In genomic region chr14:69354383-69355154, GRCh38 we compare ENCODE assay signal across 9 cellular contexts. TPM values are rescaled to one million over a fixed set of nuclear protein-coding genes. Genes with fewer than 3 reads are reported as not detected.
DNase-seq lines count a peak whose midpoint lies in the region; ATAC-seq, FAIRE-seq and TF ChIP-seq lines count a peak whose summit lies in the region.
"Had no signal": no experiment of that assay in that cellular context is flagged by ENCODE, and none has a peak within 500 bp of the region (broad histone marks: within the 10 kb centered on the region; RNA-seq: fewer than 3 reads in every experiment).

No MANE protein-coding gene starts in this region.

- H3K9me3 Mint-ChIP-seq in naive B cell: no peaks in the 10 kb centered on the region

- CTCF ChIA-PET in GM10248 (lab: Yijun Ruan, JAX): interaction anchor here (1.0 to 5.3 kb wide), 8 partner anchors 12 to 112 kb away, joined by 3 to 27 read pairs (median 3); no protein-coding TSS in a partner anchor

- H3K27me3 Mint-ChIP-seq in naive B cell: no peaks in the 10 kb centered on the region

- no peak for FAIRE-seq in RCC 7860 (lab: Jason Lieb, UNC)

- no peak overlapping the region for H3K4me3 ChIP-seq in KMS-11 (IDR thresholded peaks at IDR 0.05; ENCODE audit: insufficient read depth, low read depth, low read length)

- H3K4me2 ChIP-seq in KMS-11: peak overlapping the region; percentile 46

- H4K20me1 ChIP-seq in KMS-11 (ENCODE audit: insufficient read depth): no peaks in the 10 kb centered on the region

- no peak overlapping the region for H3K9ac ChIP-seq in KMS-11

- POLR2A ChIA-PET in GM10248 (lab: Yijun Ruan, JAX): interaction anchor here (1.7 kb wide), 1 partner anchor 44 kb away, joined by 8 read pairs; the partner anchor contains the start of genes ERH and SLC39A9

- H3K36me3 ChIP-seq in KMS-11 (ENCODE audit: insufficient read depth): no peaks in the 10 kb centered on the region

- H3K27me3 ChIP-seq in KMS-11 (ENCODE audit: insufficient read depth, low read depth): no peaks in the 10 kb centered on the region

- H3K4me1 ChIP-seq in KMS-11 (ENCODE audit: low read depth, poor library complexity, severe bottlenecking): peaks cover 33% of the 10 kb centered on the region

- H3K4me3 Mint-ChIP-seq in naive B cell: peak overlapping the region; percentile 10 to 91 (median 81)

- peaks cover 27 to 39% (median 36%) of the 10 kb centered on the region in 3 donors for H3K4me1 Mint-ChIP-seq in naive B cell

- H3K79me2 ChIP-seq in KMS-11 (ENCODE audit: insufficient read depth, low read depth): no peaks in the 10 kb centered on the region

- TF ChIP-seq CTCF in GM10248 (IDR thresholded peaks at IDR 0.05; ENCODE audit: control extremely low read depth, extremely low read depth, low read depth, missing control alignments) (no peak), KMS-11 (conservative IDR thresholded peaks at IDR 0.05; ENCODE audit: low read depth, low read length) (no peak)

- H3K27ac ChIP-seq in KMS-11: peak overlapping the region; percentile 3; the same call in 1 of the 2 replicates

- no peaks in the 10 kb centered on the region for H3K36me3 Mint-ChIP-seq in naive B cell

- peak overlapping the region; percentile 74 to 100 (median 94) for H3K27ac Mint-ChIP-seq in naive B cell

- ATAC-seq in GM21515 (IDR thresholded peaks at IDR 0.05; ENCODE audit: unreplicated experiment) (peak; percentile 87), naive B cell (ENCODE audit: low read depth in 2 of 2) (peak; percentile 88 to 91)
- ATAC-seq: HCT116 had no signal

- 0 out of 2 replicates have a peak overlapping the region, but pooled peaks have one; percentile 30 for H2AFZ ChIP-seq in KMS-11 (ENCODE audit: low read depth)

- DNase-seq in GM10248 (ENCODE audit: extremely low spot score): peak; percentile 91
- DNase-seq in activated T-helper 1 cell treated with Interleukin-2 at 50 U/mL for 16 hours (ENCODE audit: low read depth): peak; percentile 26
- DNase-seq in naive B cell: peak; percentile 66
- DNase-seq in ureter (ENCODE audit: low spot score): peak; percentile 58
- DNase-seq in NCI-H146 treated with DMSO at 0.1 percent for 48 hours (lab: John Stamatoyannopoulos, UW; ENCODE audit: unreplicated experiment): no peak
- no peak for DNase-seq in RCC 7860 (ENCODE audit: low spot score)

RNA-seq across cellular contexts. Expression of gene ERH, which starts 43.5 kb away (rescaled TPM):
- 10 to 100 TPM; 46.0 to 80.3 (median 65.6) TPM for polyA plus RNA-seq in naive B cell (ENCODE audit: low read depth in 6 of 6)
- 219 TPM for total RNA-seq in ureter

RNA-seq across cellular contexts. Expression of gene SLC39A9, which starts 43.9 kb away (rescaled TPM):
- 10 to 100 TPM in 5 of 6 donors, 1 to 10 TPM in 1; 7.7 to 22.6 (median 18.4) TPM for polyA plus RNA-seq in naive B cell (ENCODE audit: low read depth in 6 of 6)
- total RNA-seq in ureter: 66.4 TPM

Comparison
In these comparisons a context has a peak if more than half of its experiments do, and no peak if none do; other contexts are left out.
1. DNase-seq: peak in GM10248 (single experiment), activated T-helper 1 cell treated with Interleukin-2 at 50 U/mL for 16 hours (single experiment), naive B cell (single experiment) and ureter (single experiment); none in NCI-H146 treated with DMSO at 0.1 percent for 48 hours (single experiment) and RCC 7860 (single experiment).